In the genomic region with DNA sequence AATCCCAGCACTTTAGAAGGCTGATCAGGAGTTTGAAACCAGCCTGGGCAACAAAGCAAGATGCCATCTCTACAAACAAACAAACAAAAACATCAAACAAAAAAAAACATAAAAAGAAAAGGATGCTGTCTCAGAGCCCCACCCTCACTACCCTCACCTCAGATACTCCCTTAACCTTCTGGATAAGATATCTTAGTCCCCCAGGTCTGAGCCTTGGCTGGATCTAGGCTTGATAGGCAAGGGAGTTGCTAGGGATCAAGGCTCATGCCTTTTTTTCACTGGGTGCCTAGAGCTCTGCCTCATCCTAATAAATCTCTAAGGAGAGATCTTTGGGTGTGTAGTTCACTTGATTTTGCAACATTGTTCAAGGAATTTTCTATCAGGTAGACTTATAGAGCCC, we compare ENCODE assay signal across 22 cellular contexts. TPM values are rescaled to one million over a fixed set of nuclear protein-coding genes. Genes with fewer than 3 reads are reported as not detected.
"Had no signal": no experiment of that assay in that cellular context is flagged by ENCODE, and none has a peak within 500 bp of the region (broad histone marks: within the 10 kb centered on the region; RNA-seq: fewer than 3 reads in every experiment).

No MANE protein-coding gene starts in this region.

- H2AFZ ChIP-seq: parathyroid adenoma had no signal

- H3K9me3 ChIP-seq: left lung, right lobe of liver, testis had no signal

- H3K27me3 Mint-ChIP-seq: activated CD4-positive, alpha-beta memory T cell treated with anti-CD3 and anti-CD28 coated beads for 36 hours; brain; type B pancreatic cell had no signal

- DNase-seq: activated CD4-positive, alpha-beta memory T cell treated with anti-CD3 and anti-CD28 coated beads for 36 hours; activated CD4-positive, alpha-beta T cell treated with anti-CD3 and anti-CD28 coated beads for 48 hours; anterior cingulate cortex; caudate nucleus; dermis blood vessel endothelial cell; effector CD8-positive, alpha-beta T cell; foreskin melanocyte; immature natural killer cell; kidney glomerular epithelial cell; left lung; midbrain; nucleus accumbens; right lobe of liver; stimulated activated CD4-positive, alpha-beta T cell treated with anti-CD3 and anti-CD28 coated beads, Interleukin-1b, Interleukin-23, amount 100 ng/mL, for 48 hours; testis had no signal

- H3K9me3 Mint-ChIP-seq: activated CD4-positive, alpha-beta memory T cell treated with anti-CD3 and anti-CD28 coated beads for 36 hours; immature natural killer cell; T-helper 1 cell treated with Interleukin-12 subunit alpha and Interleukin-12 subunit beta and Interleukin-4 antibody, amounts not matched to agents 30 μg/mL and 1 μg/mL, for 36 hours had no signal

- H3K27me3 ChIP-seq: left lung, right lobe of liver, testis had no signal

- H3K27ac Mint-ChIP-seq: activated CD4-positive, alpha-beta memory T cell treated with anti-CD3 and anti-CD28 coated beads for 36 hours; T-helper 1 cell treated with Interleukin-12 subunit alpha and Interleukin-12 subunit beta and Interleukin-4 antibody, amounts not matched to agents 30 μg/mL and 1 μg/mL, for 36 hours; type B pancreatic cell had no signal

- H3K27ac ChIP-seq: left lung, parathyroid adenoma, right lobe of liver, skin epidermis, testis had no signal

- H3K9ac ChIP-seq: parathyroid adenoma had no signal

- H3K4me3 ChIP-seq: left lung, right lobe of liver, skin epidermis, testis had no signal

- H3K79me2 ChIP-seq: parathyroid adenoma had no signal

- H3K4me3 Mint-ChIP-seq: activated CD4-positive, alpha-beta memory T cell treated with anti-CD3 and anti-CD28 coated beads for 36 hours; brain; immature natural killer cell; T-helper 1 cell treated with Interleukin-12 subunit alpha and Interleukin-12 subunit beta and Interleukin-4 antibody, amounts not matched to agents 30 μg/mL and 1 μg/mL, for 36 hours; type B pancreatic cell had no signal

- ATAC-seq: left lung, right lobe of liver had no signal

- H3K4me1 ChIP-seq: parathyroid adenoma, right lobe of liver had no signal

RNA-seq across cellular contexts. Expression of a gene that starts 48.3 kb away (rescaled TPM):
- total RNA-seq: SK-MEL-5 had no signal
- polyA plus RNA-seq: neural cell had no signal

RNA-seq across cellular contexts. Expression of a gene that starts 52.3 kb away (rescaled TPM):
- polyA plus RNA-seq: neural cell had no signal
